Comparison of ENCODE assay signal across 18 cellular contexts in the genomic region with DNA sequence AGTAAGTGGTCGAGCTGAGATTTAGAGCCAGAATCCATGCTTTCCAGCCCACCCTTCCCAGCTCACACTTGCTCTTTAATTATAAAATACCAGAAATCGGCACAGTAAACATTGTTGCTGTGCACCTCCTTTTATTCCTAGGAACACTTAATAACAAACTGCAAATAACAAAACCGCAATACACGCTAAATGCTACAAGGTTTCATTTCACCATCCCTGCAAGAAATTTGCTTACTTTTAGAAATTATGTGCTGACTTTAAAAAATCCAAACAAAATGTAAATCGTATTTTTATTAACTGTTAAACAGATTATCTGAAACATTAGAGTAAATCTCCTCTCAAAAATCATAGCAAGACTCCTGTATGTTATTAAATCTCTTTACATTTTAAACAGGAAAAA.
DNase-seq lines count a peak whose midpoint lies in the region; ATAC-seq and TF ChIP-seq lines count a peak whose summit lies in the region.
"Had no signal": no experiment of that assay in that cellular context is flagged by ENCODE, and none has a peak within 500 bp of the region (broad histone marks: within the 10 kb centered on the region; RNA-seq: fewer than 3 reads in every experiment).

No MANE protein-coding gene starts in this region.

- no peak for TF ChIP-seq CTCF in GM23338 (conservative IDR thresholded peaks at IDR 0.05; ENCODE audit: low read depth in 2 of 2)
- no peak for TF ChIP-seq CTCF in lower lobe of right lung (IDR thresholded peaks at IDR 0.05)
- TF ChIP-seq CTCF in WERI-Rb-1 (IDR thresholded peaks at IDR 0.05; ENCODE audit: low read depth, low read length): no peak

- H3K27ac ChIP-seq in GM23338 (ENCODE audit: low read depth): no peak overlapping the region; the same call in 1 of the 2 replicates
- peak overlapping the region; percentile 94 for H3K27ac ChIP-seq in SJSA1
- H3K27ac ChIP-seq in lower lobe of right lung: peak overlapping the region; percentile 13
- H3K27ac ChIP-seq in subcutaneous abdominal adipose tissue (ENCODE audit: low read depth, low read length): peak overlapping the region; percentile 91
- no peak overlapping the region for H3K27ac ChIP-seq in WERI-Rb-1
- H3K27ac ChIP-seq: neural progenitor cell had no signal

- H3K36me3 Mint-ChIP-seq in GM23338 (ENCODE audit: low read depth): no peaks in the 10 kb centered on the region
- H3K36me3 Mint-ChIP-seq: activated naive CD4-positive, alpha-beta T cell treated with anti-CD3 and anti-CD28 coated beads, Interleukin-2, amount 10 ng/mL, durations not matched to agents 7 days and 5 days had no signal

- H3K9ac ChIP-seq in subcutaneous abdominal adipose tissue (ENCODE audit: low read length in 5 of 5): peak overlapping the region in 2 of 5 donors; percentile 36 to 51
- H3K9ac ChIP-seq: neural progenitor cell had no signal

- H2AFZ ChIP-seq in GM23338: no peak overlapping the region
- H2AFZ ChIP-seq: neural progenitor cell had no signal

- no peaks in the 10 kb centered on the region for H3K27me3 Mint-ChIP-seq in GM23338 (ENCODE audit: insufficient read depth, low read depth, poor library complexity)
- H3K27me3 Mint-ChIP-seq: activated naive CD4-positive, alpha-beta T cell treated with anti-CD3 and anti-CD28 coated beads, Interleukin-2, amount 10 ng/mL, durations not matched to agents 7 days and 5 days had no signal

- H3K9me2 ChIP-seq in GM23338 (ENCODE audit: insufficient read depth): no peaks in the 10 kb centered on the region

- intact Hi-C loops in lower lobe of right lung (cut with DNase I): no loop called here

- H3K79me2 ChIP-seq in GM23338 (replicated peaks; ENCODE audit: insufficient read depth): peaks cover 83% of the 10 kb centered on the region

- H3K4me1 ChIP-seq in GM23338 (ENCODE audit: insufficient read depth) (peaks cover 58% of the 10 kb centered on the region), SJSA1 (replicated peaks) (peaks cover 47% of the 10 kb centered on the region), lower lobe of right lung (peaks cover 8% of the 10 kb centered on the region), subcutaneous abdominal adipose tissue (ENCODE audit: control insufficient read depth in 5 of 5, insufficient read depth in 5 of 5, low read length in 5 of 5) (peaks cover 0 to 35% (median 14%) of the 10 kb centered on the region in 5 donors)
- H3K4me1 ChIP-seq: Peyer's patch had no signal

- H3K9me3 ChIP-seq in SJSA1 (replicated peaks) (no peaks in the 10 kb centered on the region), lower lobe of right lung (no peaks in the 10 kb centered on the region), subcutaneous abdominal adipose tissue (ENCODE audit: control insufficient read depth in 5 of 5, low read length in 5 of 5) (no peaks in the 10 kb centered on the region), WERI-Rb-1 (ENCODE audit: severe bottlenecking) (no peaks in the 10 kb centered on the region)
- H3K9me3 ChIP-seq: Peyer's patch had no signal

- H4K20me1 ChIP-seq in GM23338 (replicated peaks; ENCODE audit: insufficient read depth): no peaks in the 10 kb centered on the region

- DNase-seq in GM23338 (ENCODE audit: low spot score) (no peak), SJSA1 (ENCODE audit: low read depth in 1 of 2, low spot score in 2 of 2) (no peak), lower lobe of right lung (no peak), WERI-Rb-1 (no peak), EL (no peak)
- DNase-seq: activated naive CD4-positive, alpha-beta T cell treated with anti-CD3 and anti-CD28 coated beads, Interleukin-2, amount 10 ng/mL, durations not matched to agents 7 days and 5 days; DMS 273 treated with DMSO at 0.1 percent for 48 hours; erythroblast; H7; head of caudate nucleus; KBM-7; NCI-H1105 treated with DMSO at 0.1 percent for 48 hours; NCI-H2171 treated with DMSO at 0.1 percent for 48 hours; Peyer's patch; retina had no signal

- H3K4me3 ChIP-seq in GM23338: no peak overlapping the region
- no peak overlapping the region for H3K4me3 ChIP-seq in SJSA1
- no peak overlapping the region for H3K4me3 ChIP-seq in lower lobe of right lung
- peak overlapping the region in 3 of 5 donors; percentile 6 to 49 (median 34) for H3K4me3 ChIP-seq in subcutaneous abdominal adipose tissue (ENCODE audit: low read depth in 1 of 5, low read length in 5 of 5)
- H3K4me3 ChIP-seq in WERI-Rb-1 (ENCODE audit: low read depth, low read length): no peak overlapping the region
- H3K4me3 ChIP-seq: neural progenitor cell, Peyer's patch had no signal

- H3K9me3 Mint-ChIP-seq in GM23338: no peaks in the 10 kb centered on the region
- H3K9me3 Mint-ChIP-seq: activated naive CD4-positive, alpha-beta T cell treated with anti-CD3 and anti-CD28 coated beads, Interleukin-2, amount 10 ng/mL, durations not matched to agents 7 days and 5 days had no signal

- H3F3A ChIP-seq in GM23338 (replicated peaks; ENCODE audit: low read depth): no peaks in the 10 kb centered on the region

- no peak overlapping the region for H3K4me2 ChIP-seq in GM23338
- H3K4me2 ChIP-seq: neural progenitor cell had no signal

- no peak overlapping the region for H3K4me3 Mint-ChIP-seq in GM23338
- H3K4me3 Mint-ChIP-seq: activated naive CD4-positive, alpha-beta T cell treated with anti-CD3 and anti-CD28 coated beads, Interleukin-2, amount 10 ng/mL, durations not matched to agents 7 days and 5 days; neural progenitor cell had no signal

- H3K36me3 ChIP-seq in GM23338 (ENCODE audit: insufficient read depth) (no peaks in the 10 kb centered on the region), SJSA1 (no peaks in the 10 kb centered on the region), lower lobe of right lung (no peaks in the 10 kb centered on the region), subcutaneous abdominal adipose tissue (ENCODE audit: control insufficient read depth in 5 of 5, insufficient read depth in 5 of 5, low read length in 5 of 5) (no peaks in the 10 kb centered on the region), WERI-Rb-1 (no peaks in the 10 kb centered on the region)
- H3K36me3 ChIP-seq: neural progenitor cell, Peyer's patch had no signal

- H3K4me1 Mint-ChIP-seq in GM23338: peaks cover 59% of the 10 kb centered on the region
- H3K4me1 Mint-ChIP-seq: activated naive CD4-positive, alpha-beta T cell treated with anti-CD3 and anti-CD28 coated beads, Interleukin-2, amount 10 ng/mL, durations not matched to agents 7 days and 5 days had no signal

- H3K27ac Mint-ChIP-seq in GM23338: peak overlapping the region; percentile 54
- H3K27ac Mint-ChIP-seq: activated naive CD4-positive, alpha-beta T cell treated with anti-CD3 and anti-CD28 coated beads, Interleukin-2, amount 10 ng/mL, durations not matched to agents 7 days and 5 days had no signal

- no peak for ATAC-seq in GM23338
- no peak for ATAC-seq in lower lobe of right lung
- no peak for ATAC-seq in GM19023 (IDR thresholded peaks at IDR 0.05; ENCODE audit: unreplicated experiment)

- H3K27me3 ChIP-seq in GM23338 (ENCODE audit: insufficient read depth) (no peaks in the 10 kb centered on the region), SJSA1 (replicated peaks) (no peaks in the 10 kb centered on the region), lower lobe of right lung (ENCODE audit: low read depth) (no peaks in the 10 kb centered on the region), subcutaneous abdominal adipose tissue (ENCODE audit: control insufficient read depth in 5 of 5, insufficient read depth in 4 of 5, low read length in 5 of 5) (no peaks in the 10 kb centered on the region), WERI-Rb-1 (ENCODE audit: insufficient read depth, low read depth, severe bottlenecking) (no peaks in the 10 kb centered on the region)
- H3K27me3 ChIP-seq: neural progenitor cell, Peyer's patch had no signal

TF ChIP-seq in GM23338, 12 proteins besides CTCF, POLR2A, EP300 and RAD21:
- TF ChIP-seq, protein P1, sequence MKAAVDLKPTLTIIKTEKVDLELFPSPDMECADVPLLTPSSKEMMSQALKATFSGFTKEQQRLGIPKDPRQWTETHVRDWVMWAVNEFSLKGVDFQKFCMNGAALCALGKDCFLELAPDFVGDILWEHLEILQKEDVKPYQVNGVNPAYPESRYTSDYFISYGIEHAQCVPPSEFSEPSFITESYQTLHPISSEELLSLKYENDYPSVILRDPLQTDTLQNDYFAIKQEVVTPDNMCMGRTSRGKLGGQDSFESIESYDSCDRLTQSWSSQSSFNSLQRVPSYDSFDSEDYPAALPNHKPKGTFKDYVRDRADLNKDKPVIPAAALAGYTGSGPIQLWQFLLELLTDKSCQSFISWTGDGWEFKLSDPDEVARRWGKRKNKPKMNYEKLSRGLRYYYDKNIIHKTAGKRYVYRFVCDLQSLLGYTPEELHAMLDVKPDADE (IDR thresholded peaks at IDR 0.05): no peak
- no peak for TF ChIP-seq ZNF331 (CRISPR knock-in tag; IDR thresholded peaks at IDR 0.05; ENCODE audit: low read depth)
- TF ChIP-seq STAT1 (IDR thresholded peaks at IDR 0.05; ENCODE audit: unreplicated experiment): no peak
- TF ChIP-seq ZNF114 (CRISPR knock-in tag; IDR thresholded peaks at IDR 0.05): no peak

Comparison
In these comparisons a context has a peak if more than half of its experiments do, and no peak if none do; other contexts are left out.
1. H3K27ac ChIP-seq: peak in SJSA1 (single experiment), lower lobe of right lung (single experiment) and subcutaneous abdominal adipose tissue (single experiment); none in GM23338 (single experiment) and WERI-Rb-1 (single experiment).
2. H3K4me3 ChIP-seq: peak in subcutaneous abdominal adipose tissue (3 of 5); none in GM23338 (single experiment), SJSA1 (single experiment), lower lobe of right lung (single experiment) and WERI-Rb-1 (single experiment).